21 cellular contexts compared by ENCODE assay signal in genomic region chr3:33145901-33146580, GRCh38. TPM values are rescaled to one million over a fixed set of nuclear protein-coding genes. Genes with fewer than 3 reads are reported as not detected.
A peak's percentile ranks its signal among the peaks of the same experiment; 100 is the strongest.
DNase-seq lines count a peak whose midpoint lies in the region; ATAC-seq and TF ChIP-seq lines count a peak whose summit lies in the region.
"Had no signal": no experiment of that assay in that cellular context is flagged by ENCODE, and none has a peak within 500 bp of the region (broad histone marks: within the 10 kb centered on the region; RNA-seq: fewer than 3 reads in every experiment).

No MANE protein-coding gene starts in this region.

- no peak overlapping the region for H3K4me3 Mint-ChIP-seq in activated CD4-positive, alpha-beta T cell treated with anti-CD3 and anti-CD28 coated beads for 36 hours
- H3K4me3 Mint-ChIP-seq: CD4-positive, alpha-beta memory T cell had no signal

- dilution Hi-C loops in mammary epithelial cell (cut with HindIII; ENCODE audit: low sequenced_read_pairs) = loop anchor here (25.0 kb wide), 1 partner anchor 641 kb away; the partner anchor contains the start of gene PDCD6IP

- DNase-seq in SJCRH30 (no peak), brain pericyte (ENCODE audit: low read depth, low spot score) (peak; percentile 92), myocyte (ENCODE audit: low read depth) (peak; percentile 91), smooth muscle cell of the brain vasculature (ENCODE audit: low read depth, low spot score) (peak; percentile 85), ACHN (no peak), mammary epithelial cell (no peak)
- no peak for DNase-seq in activated CD4-positive, alpha-beta T cell treated with anti-CD3 and anti-CD28 coated beads for 36 hours
- DNase-seq: CD4-positive, alpha-beta memory T cell; DMS153; GDM1; H7; Karpas-422; NCI-H1048; NCI-H1436; NCI-H1930; NCI-H2171; NCI-H446; NCI-H69 had no signal

- no peaks in the 10 kb centered on the region for H3K79me2 ChIP-seq in mammary epithelial cell (ENCODE audit: insufficient read depth, low read length)

- in situ Hi-C loops in ACHN (cut with HindIII; ENCODE audit: low pct_ligation_motif_present, low pct_unique_long_range_greater_than_20kb, low sequenced_read_pairs) (no loop called here), mammary epithelial cell (cut with MboI; ENCODE audit: low sequenced_read_pairs in 2 of 2) (no loop called here)

- H3K4me2 ChIP-seq in mammary epithelial cell (ENCODE audit: insufficient read depth, low read depth, low read length) = no peak overlapping the region
- H3K4me2 ChIP-seq: BLaER1 had no signal

- H3K27me3 Mint-ChIP-seq in activated CD4-positive, alpha-beta T cell treated with anti-CD3 and anti-CD28 coated beads for 36 hours = no peaks in the 10 kb centered on the region
- H3K27me3 Mint-ChIP-seq: CD4-positive, alpha-beta memory T cell had no signal

- BruUV-seq in mammary epithelial cell (replicated peaks; lab: Mats Ljungman, UMichigan) = no TSS peak

- H2AFZ ChIP-seq in mammary epithelial cell (ENCODE audit: low read depth, low read length) = no peak overlapping the region

- no peaks in the 10 kb centered on the region for H3K4me1 Mint-ChIP-seq in activated CD4-positive, alpha-beta T cell treated with anti-CD3 and anti-CD28 coated beads for 36 hours

- H4K20me1 ChIP-seq in mammary epithelial cell (ENCODE audit: insufficient read depth, low read length) = no peaks in the 10 kb centered on the region
- H4K20me1 ChIP-seq: BLaER1 had no signal

- no peak for ATAC-seq in SK-N-SH treated with all-trans-retinoic acid at 6 μM for 48 hours
- ATAC-seq in activated CD4-positive, alpha-beta T cell treated with anti-CD3 and anti-CD28 coated beads for 36 hours = no peak

- no peak overlapping the region for H3K4me3 ChIP-seq in SJCRH30
- H3K4me3 ChIP-seq in mammary epithelial cell (replicated peaks in 1 of 3; ENCODE audit: insufficient read depth in 1 of 3, low read depth in 2 of 3, low read length in 3 of 3) = no peak overlapping the region
- H3K4me3 ChIP-seq: BLaER1 had no signal

- no peak overlapping the region for H3K9ac ChIP-seq in mammary epithelial cell (ENCODE audit: insufficient read depth, low read length)
- H3K9ac ChIP-seq: BLaER1 had no signal

- no peak overlapping the region for H3K27ac Mint-ChIP-seq in activated CD4-positive, alpha-beta T cell treated with anti-CD3 and anti-CD28 coated beads for 36 hours

- CTCF ChIA-PET in activated CD4-positive, alpha-beta T cell treated with anti-CD3 and anti-CD28 coated beads for 36 hours (lab: Charles Lee) = interaction anchor here (0.7 to 4.2 kb wide), 3 partner anchors 8 to 211 kb away, joined by 3 to 21 read pairs (median 3); no protein-coding TSS in a partner anchor
- CTCF ChIA-PET in mammary epithelial cell (lab: Charles Lee; ENCODE audit: low non-redundant PET) = no interaction called here

- WGBS in mammary epithelial cell (ENCODE audit: low coverage, missing lambda C conversion rate) = 92% methylated on average over 8 of the region's 9 CpGs

- H3K36me3 ChIP-seq in SJCRH30 = no peaks in the 10 kb centered on the region
- peaks cover 4% of the 10 kb centered on the region for H3K36me3 ChIP-seq in mammary epithelial cell (ENCODE audit: insufficient read depth, low read length)

- H3K27me3 ChIP-seq in SJCRH30 (no peaks in the 10 kb centered on the region), mammary epithelial cell (ENCODE audit: insufficient read depth, low read length) (no peaks in the 10 kb centered on the region)
- H3K27me3 ChIP-seq: BLaER1 had no signal

- H3K36me3 Mint-ChIP-seq in activated CD4-positive, alpha-beta T cell treated with anti-CD3 and anti-CD28 coated beads for 36 hours (ENCODE audit: low read depth) = peaks cover 13% of the 10 kb centered on the region

- H3K9me3 ChIP-seq in SJCRH30 (replicated peaks) = no peaks in the 10 kb centered on the region
- H3K9me3 ChIP-seq in mammary epithelial cell (replicated peaks; ENCODE audit: insufficient read depth, low read length) = no peaks in the 10 kb centered on the region
- H3K9me3 ChIP-seq: BLaER1 had no signal

- H3K4me1 ChIP-seq in SJCRH30 (peaks cover 20% of the 10 kb centered on the region), mammary epithelial cell (ENCODE audit: insufficient read depth, low read length) (no peaks in the 10 kb centered on the region)
- H3K4me1 ChIP-seq: BLaER1 had no signal

- POLR2A ChIA-PET in activated CD4-positive, alpha-beta T cell treated with anti-CD3 and anti-CD28 coated beads for 36 hours (lab: Charles Lee) = no interaction called here

- no peaks in the 10 kb centered on the region for H3K9me3 Mint-ChIP-seq in activated CD4-positive, alpha-beta T cell treated with anti-CD3 and anti-CD28 coated beads for 36 hours (ENCODE audit: low read depth)
- H3K9me3 Mint-ChIP-seq: CD4-positive, alpha-beta memory T cell had no signal

- intact Hi-C loops in activated CD4-positive, alpha-beta T cell treated with anti-CD3 and anti-CD28 coated beads for 36 hours (cut with DNase I, micrococcal nuclease) = no loop called here
- intact Hi-C loops in mammary epithelial cell (cut with micrococcal nuclease) = no loop called here

- H3K27ac ChIP-seq in SJCRH30 = peak overlapping the region; percentile 57
- no peak overlapping the region for H3K27ac ChIP-seq in mammary epithelial cell (ENCODE audit: insufficient read depth, low read depth, low read length)
- H3K27ac ChIP-seq: BLaER1, HL-60 had no signal

- TF ChIP-seq CTCF in mammary epithelial cell (conservative IDR thresholded peaks at IDR 0.05 in 1 of 2, IDR thresholded peaks at IDR 0.05 in 1 of 2; ENCODE audit: extremely low read depth in 1 of 2, insufficient read depth in 1 of 2, low read depth in 1 of 2, low read length in 2 of 2) = no peak

TF ChIP-seq in SK-N-SH treated with all-trans-retinoic acid at 6 μM for 48 hours, 23 proteins besides CTCF, POLR2A, EP300 and RAD21 (continues in another document):
- no peak for TF ChIP-seq ARNTL (CRISPR knock-in tag; IDR thresholded peaks at IDR 0.05; ENCODE audit: borderline replicate concordance, low read depth)
- no peak for TF ChIP-seq ZNF70 (CRISPR knock-in tag; IDR thresholded peaks at IDR 0.05)
- no peak for TF ChIP-seq CSRNP3 (CRISPR knock-in tag; IDR thresholded peaks at IDR 0.05)
- TF ChIP-seq SNAI2 (CRISPR knock-in tag; IDR thresholded peaks at IDR 0.05) = no peak
- TF ChIP-seq ISL1 (CRISPR knock-in tag; IDR thresholded peaks at IDR 0.05) = no peak
- no peak for TF ChIP-seq PPARA (CRISPR knock-in tag; IDR thresholded peaks at IDR 0.05; ENCODE audit: borderline replicate concordance)
- no peak for TF ChIP-seq CSDC2 (CRISPR knock-in tag; IDR thresholded peaks at IDR 0.05)
- TF ChIP-seq ZNF8 (CRISPR knock-in tag; IDR thresholded peaks at IDR 0.05) = no peak
- no peak for TF ChIP-seq OSR1 (CRISPR knock-in tag; IDR thresholded peaks at IDR 0.05)
- TF ChIP-seq GLIS3 (CRISPR knock-in tag; IDR thresholded peaks at IDR 0.05) = no peak
- no peak for TF ChIP-seq BACH2 (CRISPR knock-in tag; IDR thresholded peaks at IDR 0.05; ENCODE audit: borderline replicate concordance)
- no peak for TF ChIP-seq ZFP3 (CRISPR knock-in tag; IDR thresholded peaks at IDR 0.05)
- TF ChIP-seq TOX (CRISPR knock-in tag; IDR thresholded peaks at IDR 0.05; ENCODE audit: borderline replicate concordance) = no peak
- TF ChIP-seq ESRRG (CRISPR knock-in tag; IDR thresholded peaks at IDR 0.05) = no peak
- no peak for TF ChIP-seq ZFP30 (CRISPR knock-in tag; IDR thresholded peaks at IDR 0.05)
- no peak for TF ChIP-seq ZNF565 (CRISPR knock-in tag; conservative IDR thresholded peaks at IDR 0.05; ENCODE audit: low read depth)

RNA-seq across cellular contexts. Expression of gene CRTAP, which starts 32.2 kb away (rescaled TPM):
- 107 TPM in 2 replicates for total RNA-seq in SJCRH30 (2014; rRNA removed; shearing (Covaris generic))
- total RNA-seq in myocyte (155 and 207 TPM in 2 replicates), mammary epithelial cell (100 to 1,000 TPM; 109 to 171 TPM)
- 240 TPM for polyA plus RNA-seq in myocyte (2012)
- 10 to 100 TPM; 39.2 to 43.4 TPM for total RNA-seq in activated CD4-positive, alpha-beta T cell treated with anti-CD3 and anti-CD28 coated beads for 36 hours
- polyA plus RNA-seq in mammary epithelial cell = 143 TPM
- polyA minus RNA-seq in mammary epithelial cell = 158 TPM

RNA-seq across cellular contexts. Expression of gene GLB1, which starts 49.1 kb away (rescaled TPM):
- 24.0 and 35.8 TPM in 2 replicates for total RNA-seq in SJCRH30 (2014; rRNA removed; shearing (Covaris generic))
- total RNA-seq in myocyte = 83.2 and 89.8 TPM in 2 replicates
- polyA plus RNA-seq in myocyte (2012) = 87.9 TPM
- total RNA-seq in activated CD4-positive, alpha-beta T cell treated with anti-CD3 and anti-CD28 coated beads for 36 hours = 10 to 100 TPM; 44.2 to 48.9 TPM
- 10 to 100 TPM; 74.2 to 74.5 TPM for total RNA-seq in mammary epithelial cell
- 61.6 TPM for polyA plus RNA-seq in mammary epithelial cell
- polyA minus RNA-seq in mammary epithelial cell = 90.5 TPM

RNA-seq across cellular contexts. Expression of gene TMPPE, which starts 49.1 kb away (rescaled TPM):
- total RNA-seq in SJCRH30 (2014; rRNA removed; shearing (Covaris generic)) = 2.9 and 3.2 TPM in 2 replicates
- total RNA-seq in myocyte (3.5 and 4.7 TPM in 2 replicates), mammary epithelial cell (10 to 100 TPM; 10.3 to 10.7 TPM)
- polyA plus RNA-seq in myocyte (2012) = 1.8 TPM
- 1 to 10 TPM; 6.6 to 6.7 TPM for total RNA-seq in activated CD4-positive, alpha-beta T cell treated with anti-CD3 and anti-CD28 coated beads for 36 hours
- 4.4 TPM for polyA plus RNA-seq in mammary epithelial cell
- 21.8 TPM for polyA minus RNA-seq in mammary epithelial cell

Comparison
In these comparisons a context has a peak if more than half of its experiments do, and no peak if none do; other contexts are left out.
1. DNase-seq: peak in brain pericyte (single experiment), myocyte (single experiment) and smooth muscle cell of the brain vasculature (single experiment); none in SJCRH30 (0 of 2), activated CD4-positive, alpha-beta T cell treated with anti-CD3 and anti-CD28 coated beads for 36 hours (single experiment), ACHN (single experiment) and mammary epithelial cell (single experiment).